ENCODE assay signal across 1 cellular context in the genomic region with DNA sequence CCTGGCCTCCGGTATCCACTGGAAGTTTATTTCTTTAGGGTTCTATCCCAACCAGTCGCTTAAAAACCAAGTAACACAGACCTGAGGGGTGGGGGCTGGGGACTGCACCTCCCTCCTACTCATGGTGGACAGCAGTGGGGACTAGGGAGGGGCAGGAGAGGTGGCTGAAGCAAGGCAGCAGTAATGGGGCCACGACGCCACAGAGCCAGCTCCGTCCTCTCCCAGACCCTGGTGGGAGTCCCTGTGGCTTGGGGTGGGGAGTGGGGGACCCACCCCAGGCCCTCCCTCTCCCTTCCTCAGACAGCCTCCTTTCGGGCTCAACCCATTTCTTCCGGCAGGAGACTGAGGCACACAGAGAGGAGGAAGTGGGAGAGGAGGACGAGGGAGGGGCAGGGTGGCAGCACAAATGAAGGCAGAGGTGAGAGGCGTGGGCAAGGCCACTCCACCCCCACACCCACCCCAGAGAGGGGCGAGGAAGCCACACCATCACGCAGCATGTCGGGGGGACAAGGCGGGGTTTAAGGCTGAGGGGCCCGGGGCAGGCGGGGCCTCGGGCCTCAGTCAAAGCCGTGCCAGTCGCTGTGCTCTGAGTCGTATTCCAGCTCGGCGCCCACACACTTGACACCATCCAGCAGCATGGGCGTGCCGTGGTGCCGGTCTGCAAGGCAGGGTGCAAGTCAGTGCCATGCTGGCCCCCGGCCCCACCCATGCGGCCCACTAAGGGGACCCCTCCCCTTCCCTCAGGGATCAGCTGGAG.
A peak's percentile ranks its signal among the peaks of the same experiment; 100 is the strongest.
TF ChIP-seq lines count a peak whose summit lies in the region.

No MANE protein-coding gene starts in this region.

TF ChIP-seq in K562, 482 proteins besides CTCF, POLR2A, EP300 and RAD21:
- TF ChIP-seq, protein P1, sequence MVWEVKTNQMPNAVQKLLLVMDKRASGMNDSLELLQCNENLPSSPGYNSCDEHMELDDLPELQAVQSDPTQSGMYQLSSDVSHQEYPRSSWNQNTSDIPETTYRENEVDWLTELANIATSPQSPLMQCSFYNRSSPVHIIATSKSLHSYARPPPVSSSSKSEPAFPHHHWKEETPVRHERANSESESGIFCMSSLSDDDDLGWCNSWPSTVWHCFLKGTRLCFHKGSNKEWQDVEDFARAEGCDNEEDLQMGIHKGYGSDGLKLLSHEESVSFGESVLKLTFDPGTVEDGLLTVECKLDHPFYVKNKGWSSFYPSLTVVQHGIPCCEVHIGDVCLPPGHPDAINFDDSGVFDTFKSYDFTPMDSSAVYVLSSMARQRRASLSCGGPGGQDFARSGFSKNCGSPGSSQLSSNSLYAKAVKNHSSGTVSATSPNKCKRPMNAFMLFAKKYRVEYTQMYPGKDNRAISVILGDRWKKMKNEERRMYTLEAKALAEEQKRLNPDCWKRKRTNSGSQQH (CRISPR knock-in tag; IDR thresholded peaks at IDR 0.05), result no peak
- 0 out of 2 replicates have a peak, but pooled peaks have one; percentile 16 for TF ChIP-seq RBFOX2 (IDR thresholded peaks at IDR 0.05; ENCODE audit: low read depth, low read length)
